26 cellular contexts compared by ENCODE assay signal in the genomic region with DNA sequence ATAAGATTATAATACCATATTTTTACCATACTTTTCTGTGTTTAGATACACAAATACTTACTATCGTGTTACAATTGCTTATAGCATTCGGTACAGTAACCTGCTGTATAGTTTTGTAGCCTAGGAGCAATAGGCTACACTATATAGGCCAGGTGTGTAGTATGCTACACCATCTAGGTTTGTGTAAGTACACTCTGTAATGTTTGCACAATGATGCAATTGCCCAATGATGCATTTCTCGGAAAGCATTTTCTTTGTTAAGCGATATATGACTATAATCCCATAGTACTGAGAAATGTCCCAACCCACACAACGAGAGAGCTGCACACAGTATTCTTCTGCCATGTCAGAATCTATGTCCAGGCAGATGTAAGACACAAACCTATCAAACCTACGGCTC.
"Had no signal": no experiment of that assay in that cellular context is flagged by ENCODE, and none has a peak within 500 bp of the region (broad histone marks: within the 10 kb centered on the region; RNA-seq: fewer than 3 reads in every experiment).

No MANE protein-coding gene starts in this region.

- H3K4me1 ChIP-seq: adrenal gland had no signal

- ATAC-seq: activated CD8-positive, alpha-beta T cell treated with anti-CD3 and anti-CD28 coated beads, Interleukin-2, amount 10 ng/mL, durations not matched to agents 7 days and 5 days; T-helper 17 cell; WTC11 had no signal

- DNase-seq: activated CD4-positive, alpha-beta T cell treated with anti-CD3 and anti-CD28 coated beads for 48 hours; activated CD4-positive, alpha-beta T cell treated with anti-CD3 and anti-CD28 coated beads, Interleukin-2, amount 50 U/mL, for 4 hours; activated CD4-positive, CD25-positive, alpha-beta regulatory T cell treated with anti-CD3 and anti-CD28 coated beads, Interleukin-2, amount 50 U/mL, for 72 hours; activated CD8-positive, alpha-beta memory T cell treated with anti-CD3 and anti-CD28 coated beads, Interleukin-2, amount 50 U/mL, for 48 hours; activated CD8-positive, alpha-beta T cell treated with anti-CD3 and anti-CD28 coated beads, Interleukin-2, amount 10 ng/mL, durations not matched to agents 7 days and 5 days; activated naive CD4-positive, alpha-beta T cell treated with anti-CD3 and anti-CD28 coated beads, Interleukin-2, amount 50 U/mL, for 16 hours; activated naive CD8-positive, alpha-beta T cell treated with anti-CD3 and anti-CD28 coated beads, Interleukin-2, amount 10 ng/mL, durations not matched to agents 7 days and 5 days; activated T-cell treated with anti-CD3 and anti-CD28 coated beads, Interleukin-2, amount 50 U/mL, for 1 hour; adrenal gland; anterior cingulate cortex; caudate nucleus; KG1; NCI-H1105; NCI-H1436; NCI-H187 treated with DMSO at 0.1 percent for 48 hours; NCI-H2081 treated with DMSO at 0.1 percent for 48 hours; NCI-H2171; NCI-H2227 treated with DMSO at 0.1 percent for 48 hours; NCI-H446 treated with DMSO at 0.1 percent for 48 hours; NCI-H526 treated with DMSO at 0.1 percent for 48 hours; NK-92 treated with Interleukin-12 subunit alpha and Interleukin-12 subunit beta, amount 100 ng/mL, for 24 hours; SIG-M5; T-helper 17 cell; T-helper 9 cell had no signal

- FAIRE-seq: RCC 7860 had no signal

- H3K27ac ChIP-seq: adrenal gland had no signal

- H3K36me3 ChIP-seq: adrenal gland had no signal

- H3K9me3 ChIP-seq: adrenal gland had no signal

- H3K4me3 ChIP-seq: adrenal gland had no signal

- H3K27me3 ChIP-seq: adrenal gland had no signal
